ENCODE assay signal across 19 cellular contexts in genomic region chr12:123073962-123074801, GRCh38.
DNase-seq lines count a peak whose midpoint lies in the region; ATAC-seq, FAIRE-seq and TF ChIP-seq lines count a peak whose summit lies in the region.
"Had no signal": no experiment of that assay in that cellular context is flagged by ENCODE, and none has a peak within 500 bp of the region (broad histone marks: within the 10 kb centered on the region; RNA-seq: fewer than 3 reads in every experiment).

No MANE protein-coding gene starts in this region.

- FAIRE-seq in GM12878 (lab: Jason Lieb, UNC): no peak
- FAIRE-seq: pancreas had no signal

- TF ChIP-seq CTCF in HEK293 (tag by site-specific recombination; IDR thresholded peaks at IDR 0.05) (no peak), GM12878 (IDR thresholded peaks at IDR 0.05 in 2 of 3, conservative IDR thresholded peaks at IDR 0.05 in 1 of 3; ENCODE audit: control insufficient read depth in 2 of 3, extremely low read depth in 1 of 3, insufficient read depth in 1 of 3, low read depth in 3 of 3, low read length in 3 of 3) (no peak), neural progenitor cell (IDR thresholded peaks at IDR 0.05) (no peak)

- H3K79me2 ChIP-seq in GM12878 (ENCODE audit: control insufficient read depth, insufficient read depth, low read length) (no peaks in the 10 kb centered on the region), neural progenitor cell (ENCODE audit: low read depth) (no peaks in the 10 kb centered on the region)

- H3K9me3 Mint-ChIP-seq in activated naive CD4-positive, alpha-beta T cell treated with anti-CD3 and anti-CD28 coated beads, Interleukin-2, amount 10 ng/mL, durations not matched to agents 7 days and 5 days: no peaks in the 10 kb centered on the region
- H3K9me3 Mint-ChIP-seq in neural progenitor cell: no peaks in the 10 kb centered on the region
- H3K9me3 Mint-ChIP-seq: WTC11 had no signal

- H3K4me3 Mint-ChIP-seq in activated naive CD4-positive, alpha-beta T cell treated with anti-CD3 and anti-CD28 coated beads, Interleukin-2, amount 10 ng/mL, durations not matched to agents 7 days and 5 days: peak overlapping the region; percentile 84
- peak overlapping the region; percentile 30 for H3K4me3 Mint-ChIP-seq in neural progenitor cell
- H3K4me3 Mint-ChIP-seq: WTC11 had no signal

- in situ Hi-C loops in GM12878 (cut with MboI): no loop called here

- SMC1A ChIA-PET in GM12878 (lab: Charles Lee; ENCODE audit: uncharacterized antibody, unreplicated experiment): interaction anchor here (0.6 to 2.8 kb wide), 5 partner anchors 15 to 337 kb away, joined by 3 to 12 read pairs (median 3); no protein-coding TSS in a partner anchor

- BruUV-seq in GM12878 (replicated peaks; lab: Mats Ljungman, UMichigan): no TSS peak

- H3K27ac ChIP-seq in HEK293 (ENCODE audit: extremely low read depth, low read depth, low read length) (no peak overlapping the region), GM12878 (ENCODE audit: control insufficient read depth, insufficient read depth) (no peak overlapping the region), neural progenitor cell (no peak overlapping the region)
- H3K27ac ChIP-seq: gastrocnemius medialis, left lung, pancreas had no signal

- TF ChIP-seq EP300 in GM12878 (IDR thresholded peaks at IDR 0.05; ENCODE audit: borderline replicate concordance in 1 of 2, control insufficient read depth in 1 of 2, low read depth in 2 of 2, low read length in 2 of 2): no peak

- H3K9me3 ChIP-seq in HEK293 (ENCODE audit: control insufficient read depth, insufficient read depth, low read depth, low read length) (no peaks in the 10 kb centered on the region), GM12878 (replicated peaks; ENCODE audit: control insufficient read depth, insufficient read depth, low read length) (no peaks in the 10 kb centered on the region), neural progenitor cell (ENCODE audit: low read depth) (no peaks in the 10 kb centered on the region)
- H3K9me3 ChIP-seq: Caco-2, gastrocnemius medialis, left lung, pancreas, uterus had no signal

- RAD21 ChIA-PET in GM12878 (lab: Charles Lee; ENCODE audit: unreplicated experiment): interaction anchor here (0.6 to 2.8 kb wide), 2 partner anchors 10 to 14 kb away, joined by 3 to 11 read pairs; no protein-coding TSS in a partner anchor

- intact Hi-C loops in GM12878 (cut with micrococcal nuclease; ENCODE audit: unreplicated experiment): no loop called here

- H3K36me3 ChIP-seq in HEK293 (ENCODE audit: control insufficient read depth in 2 of 2, insufficient read depth in 1 of 2, low read length in 2 of 2) (no peaks in the 10 kb centered on the region), GM12878 (ENCODE audit: control insufficient read depth in 2 of 2, insufficient read depth in 2 of 2, low read length in 1 of 2) (no peaks in the 10 kb centered on the region), neural progenitor cell (no peaks in the 10 kb centered on the region)
- H3K36me3 ChIP-seq: gastrocnemius medialis, left lung, pancreas, uterus had no signal

- TF ChIP-seq POLR2A in GM12878 (IDR thresholded peaks at IDR 0.05; ENCODE audit: low read depth, low read length): no peak

- H3F3A ChIP-seq in neural progenitor cell (ENCODE audit: low read depth): peaks cover 33% of the 10 kb centered on the region

- H3K9ac ChIP-seq in GM12878 (ENCODE audit: control insufficient read depth, insufficient read depth, low read length): no peak overlapping the region
- H3K9ac ChIP-seq in neural progenitor cell: no peak overlapping the region

- POLR2A ChIA-PET in HEK293 (lab: Yijun Ruan, JAX): no interaction called here
- POLR2A ChIA-PET in GM12878 (lab: Charles Lee): interaction anchor here (0.5 to 1.4 kb wide), 2 partner anchors 159 to 163 kb away, joined by 3 to 4 read pairs; partner anchors contain the start of genes MPHOSPH9 and MTRFR

- no peak overlapping the region for H3K4me3 ChIP-seq in HEK293 (ENCODE audit: low read depth, low read length)
- H3K4me3 ChIP-seq in GM12878: no peak overlapping the region
- H3K4me3 ChIP-seq in neural progenitor cell: no peak overlapping the region
- H3K4me3 ChIP-seq: gastrocnemius medialis, left lung, pancreas, uterus had no signal

- H3K4me2 ChIP-seq in GM12878 (ENCODE audit: control insufficient read depth, insufficient read depth): no peak overlapping the region
- no peak overlapping the region for H3K4me2 ChIP-seq in neural progenitor cell

- CTCF ChIA-PET in activated naive CD4-positive, alpha-beta T cell treated with anti-CD3 and anti-CD28 coated beads, Interleukin-2, amount 10 ng/mL, durations not matched to agents 7 days and 5 days (lab: Charles Lee): interaction anchor here (0.9 to 5.7 kb wide), 18 partner anchors 9 to 508 kb away, joined by 3 to 78 read pairs (median 6); partner anchors contain the start of genes OGFOD2 and PITPNM2
- CTCF ChIA-PET in HEK293 (lab: Yijun Ruan, JAX): interaction anchor here (0.6 to 2.2 kb wide), 6 partner anchors 8 to 163 kb away, joined by 3 to 7 read pairs (median 4); no protein-coding TSS in a partner anchor
- CTCF ChIA-PET in GM12878 (lab: Yijun Ruan, JAX): interaction anchor here (0.6 to 1.1 kb wide), 2 partner anchors 10 to 159 kb away, joined by 3 to 4 read pairs; partner anchors contain the start of genes MPHOSPH9 and MTRFR

- H2AFZ ChIP-seq in GM12878 (ENCODE audit: control insufficient read depth, low read depth, low read length) (no peak overlapping the region), neural progenitor cell (replicated peaks) (no peak overlapping the region)

- H3K36me3 Mint-ChIP-seq in activated naive CD4-positive, alpha-beta T cell treated with anti-CD3 and anti-CD28 coated beads, Interleukin-2, amount 10 ng/mL, durations not matched to agents 7 days and 5 days: peaks cover 4% of the 10 kb centered on the region
- no peaks in the 10 kb centered on the region for H3K36me3 Mint-ChIP-seq in neural progenitor cell
- H3K36me3 Mint-ChIP-seq: WTC11 had no signal

- no peaks in the 10 kb centered on the region; a peak in 2 of 4 replicates for H3K27me3 ChIP-seq in GM12878 (replicated peaks in 1 of 2; ENCODE audit: control insufficient read depth in 2 of 2, insufficient read depth in 2 of 2, low read length in 1 of 2)
- peaks cover 6% of the 10 kb centered on the region for H3K27me3 ChIP-seq in neural progenitor cell
- H3K27me3 ChIP-seq: gastrocnemius medialis, left lung, pancreas, uterus had no signal

- H3K4me1 Mint-ChIP-seq in activated naive CD4-positive, alpha-beta T cell treated with anti-CD3 and anti-CD28 coated beads, Interleukin-2, amount 10 ng/mL, durations not matched to agents 7 days and 5 days: peaks cover 56% of the 10 kb centered on the region
- peaks cover 54% of the 10 kb centered on the region for H3K4me1 Mint-ChIP-seq in neural progenitor cell

- no peak for TF ChIP-seq RAD21 in GM12878 (IDR thresholded peaks at IDR 0.05; ENCODE audit: insufficient read depth, low read depth, low read length)

- WGBS in GM12878 (ENCODE audit: insufficient coverage, insufficient replicate concordance, low lambda C conversion rate, missing lambda C conversion rate): 19% methylated on average over 8 of the region's 8 CpGs

- ATAC-seq in GM12878: no peak
- ATAC-seq: gastrocnemius medialis, HCT116, left lung, pancreas, WTC11 had no signal

- no peaks in the 10 kb centered on the region for H3K27me3 Mint-ChIP-seq in activated naive CD4-positive, alpha-beta T cell treated with anti-CD3 and anti-CD28 coated beads, Interleukin-2, amount 10 ng/mL, durations not matched to agents 7 days and 5 days
- peaks cover 7% of the 10 kb centered on the region for H3K27me3 Mint-ChIP-seq in neural progenitor cell (ENCODE audit: insufficient read depth, low read depth)

- no peak for DNase-seq in activated naive CD4-positive, alpha-beta T cell treated with anti-CD3 and anti-CD28 coated beads, Interleukin-2, amount 10 ng/mL, durations not matched to agents 7 days and 5 days
- no peak for DNase-seq in activated naive CD4-positive, alpha-beta T cell treated with anti-CD3 and anti-CD28 coated beads, Interleukin-2, amount 50 U/mL, for 16 hours
- DNase-seq in GM12878 (ENCODE audit: low read depth, low spot score) (no peak), neural progenitor cell (ENCODE audit: low spot score) (no peak), germinal center (ENCODE audit: low spot score) (no peak), NCI-H1105 treated with DMSO at 0.1 percent for 48 hours (lab: John Stamatoyannopoulos, UW) (no peak)
- no peak for DNase-seq in activated effector memory CD4-positive, alpha-beta T cell treated with Interleukin-2 at 50 U/mL for 16 hours
- DNase-seq: Caco-2, erythroblast, gastrocnemius medialis, KG1, NCI-H1930, NCI-H446, pancreas had no signal

- H3K4me1 ChIP-seq in HEK293 (ENCODE audit: control insufficient read depth, insufficient read depth, low read length) (peaks cover 12% of the 10 kb centered on the region), GM12878 (ENCODE audit: control insufficient read depth, insufficient read depth, low read length) (peaks cover 12% of the 10 kb centered on the region), neural progenitor cell (peaks cover 47% of the 10 kb centered on the region)

- H3K27ac Mint-ChIP-seq in activated naive CD4-positive, alpha-beta T cell treated with anti-CD3 and anti-CD28 coated beads, Interleukin-2, amount 10 ng/mL, durations not matched to agents 7 days and 5 days: peak overlapping the region; percentile 98
- peak overlapping the region; percentile 14 for H3K27ac Mint-ChIP-seq in neural progenitor cell
- H3K27ac Mint-ChIP-seq: WTC11 had no signal

- H4K20me1 ChIP-seq in GM12878 (ENCODE audit: control insufficient read depth, insufficient read depth) (no peaks in the 10 kb centered on the region), neural progenitor cell (ENCODE audit: low read depth) (no peaks in the 10 kb centered on the region)

TF ChIP-seq in GM12878, 131 proteins besides CTCF, POLR2A, EP300 and RAD21:
- TF ChIP-seq HDGF (IDR thresholded peaks at IDR 0.05): 0 out of 2 replicates have a peak, but pooled peaks have one; percentile 16
- TF ChIP-seq IRF3 (IDR thresholded peaks at IDR 0.05): no peak
- no peak for TF ChIP-seq RCOR1 (conservative IDR thresholded peaks at IDR 0.05; ENCODE audit: low read depth, low read length)
- TF ChIP-seq TBL1XR1 (IDR thresholded peaks at IDR 0.05; ENCODE audit: low read depth, low read length): no peak
- TF ChIP-seq STAT1 (conservative IDR thresholded peaks at IDR 0.05): no peak
